ENCODE assay signal across 23 cellular contexts in the genomic region with DNA sequence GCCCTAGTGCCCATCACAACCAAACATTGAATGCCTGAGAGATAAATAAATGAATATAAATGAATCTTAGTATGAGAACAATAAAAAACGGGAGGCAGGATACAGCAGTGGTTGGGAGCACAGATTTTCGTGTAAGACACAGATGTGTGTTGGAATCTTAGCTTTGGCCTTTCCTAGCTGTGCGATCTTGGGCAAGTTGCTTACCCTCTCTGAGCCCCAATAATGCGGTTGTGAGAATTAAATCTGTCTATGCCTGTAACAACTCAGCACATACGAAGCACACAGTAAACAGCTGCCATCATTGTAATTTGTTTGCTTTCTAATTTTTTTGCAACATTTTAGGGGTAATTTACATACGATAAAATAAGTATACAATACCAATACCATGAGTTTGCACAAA.
DNase-seq lines count a peak whose midpoint lies in the region; ATAC-seq, FAIRE-seq and TF ChIP-seq lines count a peak whose summit lies in the region.
"Had no signal": no experiment of that assay in that cellular context is flagged by ENCODE, and none has a peak within 500 bp of the region (broad histone marks: within the 10 kb centered on the region; RNA-seq: fewer than 3 reads in every experiment).

No MANE protein-coding gene starts in this region.

- H3K4me3 ChIP-seq in K562 (no peak overlapping the region), Peyer's patch (no peak overlapping the region)
- H3K4me3 ChIP-seq: BLaER1 treated with 17β-estradiol and CSF1 and Interleukin-3, amounts not matched to agents 10 nM and 100 nM had no signal

- peaks cover 3% of the 10 kb centered on the region for H3K27me3 Mint-ChIP-seq in neural crest cell (ENCODE audit: low read depth)
- no peaks in the 10 kb centered on the region for H3K27me3 Mint-ChIP-seq in T-helper 2 cell treated with Interferon-gamma antibody and Interleukin-4, amounts not matched to agents 5 μg/mL and 100 μg/mL, for 36 hours (ENCODE audit: low read depth)

- H3K4me2 ChIP-seq in K562 (ENCODE audit: insufficient read depth, low read length), result no peak overlapping the region
- H3K4me2 ChIP-seq: BLaER1 treated with 17β-estradiol and CSF1 and Interleukin-3, amounts not matched to agents 10 nM and 100 nM had no signal

- no peaks in the 10 kb centered on the region for H3K9me3 ChIP-seq in K562 (replicated peaks; ENCODE audit: control insufficient read depth, insufficient read depth, low read depth, low read length)
- H3K9me3 ChIP-seq in Peyer's patch, result no peaks in the 10 kb centered on the region
- H3K9me3 ChIP-seq: BLaER1 treated with 17β-estradiol and CSF1 and Interleukin-3, amounts not matched to agents 10 nM and 100 nM; Caco-2 had no signal

- FAIRE-seq in D721Med (lab: Jason Lieb, UNC), result peak; percentile 25
- no peak for FAIRE-seq in K562 (lab: Jason Lieb, UNC)
- FAIRE-seq: A204.1, G401.6, GM12891 had no signal

- ATAC-seq in K562 (no peak), GM18873 (IDR thresholded peaks at IDR 0.05; ENCODE audit: low FRiP score, unreplicated experiment) (no peak)
- ATAC-seq: CD8-positive, alpha-beta T cell had no signal

- CTCF ChIA-PET in K562 (lab: Yijun Ruan, JAX; ENCODE audit: low intra/inter-chr PET ratio), result no interaction called here

- no peaks in the 10 kb centered on the region for H3K79me2 ChIP-seq in K562 (ENCODE audit: control insufficient read depth, insufficient read depth, low read length)

- H3K9me1 ChIP-seq in K562 (ENCODE audit: control insufficient read depth, insufficient read depth, low read length), result no peaks in the 10 kb centered on the region

- H3K27ac ChIP-seq in 22Rv1 (peak overlapping the region; percentile 81), K562 (ENCODE audit: extremely low read depth, low read depth, low read length) (no peak overlapping the region), Peyer's patch (no peak overlapping the region)
- H3K27ac ChIP-seq: BLaER1 treated with 17β-estradiol and CSF1 and Interleukin-3, amounts not matched to agents 10 nM and 100 nM; C4-2B had no signal

- no peaks in the 10 kb centered on the region for H4K20me1 ChIP-seq in K562 (replicated peaks; ENCODE audit: control insufficient read depth, insufficient read depth, low read length)
- H4K20me1 ChIP-seq: BLaER1 treated with 17β-estradiol and CSF1 and Interleukin-3, amounts not matched to agents 10 nM and 100 nM had no signal

- no peak for TF ChIP-seq RAD21 in K562 (CRISPR knock-in tag; conservative IDR thresholded peaks at IDR 0.05 in 1 of 2, IDR thresholded peaks at IDR 0.05 in 1 of 2)

- no peaks in the 10 kb centered on the region for H3K36me3 Mint-ChIP-seq in neural crest cell (ENCODE audit: low read depth)
- no peaks in the 10 kb centered on the region for H3K36me3 Mint-ChIP-seq in T-helper 2 cell treated with Interferon-gamma antibody and Interleukin-4, amounts not matched to agents 5 μg/mL and 100 μg/mL, for 36 hours (ENCODE audit: low read depth)
- H3K36me3 Mint-ChIP-seq: CD8-positive, alpha-beta T cell had no signal

- no peak for TF ChIP-seq CTCF in 22Rv1 (IDR thresholded peaks at IDR 0.05)
- no peak for TF ChIP-seq CTCF in D721Med (IDR thresholded peaks at IDR 0.05; ENCODE audit: insufficient read depth, missing control alignments)
- TF ChIP-seq CTCF in K562 (IDR thresholded peaks at IDR 0.05 in 2 of 3, conservative IDR thresholded peaks at IDR 0.05 in 1 of 3; ENCODE audit: insufficient read depth in 2 of 3, low read depth in 1 of 3, low read length in 3 of 3), result no peak
- TF ChIP-seq CTCF in neural crest cell (conservative IDR thresholded peaks at IDR 0.05), result no peak
- TF ChIP-seq CTCF in Peyer's patch (IDR thresholded peaks at IDR 0.05), result no peak

- in situ Hi-C loops in K562 (cut with MboI), result no loop called here

- BruUV-seq in K562 (replicated peaks; lab: Mats Ljungman, UMichigan), result no TSS peak

- intact Hi-C loops in K562 (cut with micrococcal nuclease), result no loop called here

- no peak for TF ChIP-seq EP300 in K562 (IDR thresholded peaks at IDR 0.05; ENCODE audit: low read length)

- H3K9ac ChIP-seq in K562 (ENCODE audit: insufficient read depth in 1 of 2, low read depth in 2 of 2, low read length in 2 of 2), result no peak overlapping the region
- H3K9ac ChIP-seq: BLaER1 treated with 17β-estradiol and CSF1 and Interleukin-3, amounts not matched to agents 10 nM and 100 nM had no signal

- H3K4me3 Mint-ChIP-seq in neural crest cell, result no peak overlapping the region
- no peak overlapping the region for H3K4me3 Mint-ChIP-seq in T-helper 2 cell treated with Interferon-gamma antibody and Interleukin-4, amounts not matched to agents 5 μg/mL and 100 μg/mL, for 36 hours
- H3K4me3 Mint-ChIP-seq: CD4-positive, alpha-beta T cell; CD8-positive, alpha-beta T cell had no signal

- no peaks in the 10 kb centered on the region for H3K4me1 ChIP-seq in K562 (replicated peaks in 1 of 2; ENCODE audit: control insufficient read depth in 2 of 2, insufficient read depth in 2 of 2, low read length in 2 of 2)
- H3K4me1 ChIP-seq in Peyer's patch, result no peaks in the 10 kb centered on the region
- H3K4me1 ChIP-seq: BLaER1 treated with 17β-estradiol and CSF1 and Interleukin-3, amounts not matched to agents 10 nM and 100 nM; Caco-2 had no signal

- no peaks in the 10 kb centered on the region for H3K36me3 ChIP-seq in K562 (ENCODE audit: control insufficient read depth, insufficient read depth, low read length)
- no peaks in the 10 kb centered on the region for H3K36me3 ChIP-seq in Peyer's patch
- H3K36me3 ChIP-seq: BLaER1 treated with 17β-estradiol and CSF1 and Interleukin-3, amounts not matched to agents 10 nM and 100 nM had no signal

- peak overlapping the region; percentile 29 for H3K27ac Mint-ChIP-seq in neural crest cell (ENCODE audit: unreplicated experiment)
- no peak overlapping the region for H3K27ac Mint-ChIP-seq in T-helper 2 cell treated with Interferon-gamma antibody and Interleukin-4, amounts not matched to agents 5 μg/mL and 100 μg/mL, for 36 hours
- H3K27ac Mint-ChIP-seq: CD4-positive, alpha-beta T cell; CD8-positive, alpha-beta T cell had no signal

- no peak overlapping the region for H2AFZ ChIP-seq in K562 (ENCODE audit: low read depth, low read length)

- POLR2A ChIA-PET in K562 (lab: Yijun Ruan, JAX), result no interaction called here

- DNase-seq in D721Med (ENCODE audit: insufficient read length, low spot score), result no peak
- DNase-seq in K562 (ENCODE audit: extremely low read depth in 1 of 4, low spot score in 3 of 4), result no peak
- DNase-seq in neural crest cell (ENCODE audit: low read depth, low spot score), result no peak
- DNase-seq in T-helper 2 cell treated with Interferon-gamma antibody and Interleukin-4, amounts not matched to agents 5 μg/mL and 100 μg/mL, for 36 hours (ENCODE audit: low spot score), result no peak
- DNase-seq in Peyer's patch, result no peak
- DNase-seq: 8988T; ACHN; Caco-2; Calu3; CD4-positive, alpha-beta T cell; CD8-positive, alpha-beta T cell; DMS 273 treated with DMSO at 0.1 percent for 48 hours; DMS153; DMS53; DMS79; GF-D8 had no signal

- no peak for TF ChIP-seq POLR2A in K562 (conservative IDR thresholded peaks at IDR 0.05)
- TF ChIP-seq POLR2A in Peyer's patch (IDR thresholded peaks at IDR 0.05), result no peak

- 1% methylated on average over 6 of the region's 6 CpGs for WGBS in K562 (ENCODE audit: insufficient coverage, low coverage, missing lambda C conversion rate)

- H3K4me1 Mint-ChIP-seq in neural crest cell, result no peaks in the 10 kb centered on the region
- no peaks in the 10 kb centered on the region for H3K4me1 Mint-ChIP-seq in T-helper 2 cell treated with Interferon-gamma antibody and Interleukin-4, amounts not matched to agents 5 μg/mL and 100 μg/mL, for 36 hours (ENCODE audit: low read depth)

- no peaks in the 10 kb centered on the region for H3K9me3 Mint-ChIP-seq in neural crest cell
- no peaks in the 10 kb centered on the region for H3K9me3 Mint-ChIP-seq in T-helper 2 cell treated with Interferon-gamma antibody and Interleukin-4, amounts not matched to agents 5 μg/mL and 100 μg/mL, for 36 hours
- H3K9me3 Mint-ChIP-seq: CD8-positive, alpha-beta T cell had no signal

- H3K27me3 ChIP-seq in K562 (ENCODE audit: control insufficient read depth in 2 of 2, insufficient read depth in 2 of 2, low read length in 2 of 2), result no peaks in the 10 kb centered on the region; a peak in 1 of 5 replicates
- no peaks in the 10 kb centered on the region for H3K27me3 ChIP-seq in Peyer's patch
- H3K27me3 ChIP-seq: BLaER1 treated with 17β-estradiol and CSF1 and Interleukin-3, amounts not matched to agents 10 nM and 100 nM had no signal

TF ChIP-seq in K562, 482 proteins besides CTCF, POLR2A, EP300 and RAD21:
- TF ChIP-seq KDM5B (IDR thresholded peaks at IDR 0.05; ENCODE audit: insufficient replicate concordance, low read depth, low read length) (no peak), RBM25 (IDR thresholded peaks at IDR 0.05; ENCODE audit: low read depth, low read length, severe bottlenecking) (peak; percentile 75), ZFP36 (IDR thresholded peaks at IDR 0.05; ENCODE audit: low read depth, low read length, partially characterized antibody) (peak; percentile 56), DACH1 (IDR thresholded peaks at IDR 0.05; ENCODE audit: partially characterized antibody) (no peak)
